In the genomic region with DNA sequence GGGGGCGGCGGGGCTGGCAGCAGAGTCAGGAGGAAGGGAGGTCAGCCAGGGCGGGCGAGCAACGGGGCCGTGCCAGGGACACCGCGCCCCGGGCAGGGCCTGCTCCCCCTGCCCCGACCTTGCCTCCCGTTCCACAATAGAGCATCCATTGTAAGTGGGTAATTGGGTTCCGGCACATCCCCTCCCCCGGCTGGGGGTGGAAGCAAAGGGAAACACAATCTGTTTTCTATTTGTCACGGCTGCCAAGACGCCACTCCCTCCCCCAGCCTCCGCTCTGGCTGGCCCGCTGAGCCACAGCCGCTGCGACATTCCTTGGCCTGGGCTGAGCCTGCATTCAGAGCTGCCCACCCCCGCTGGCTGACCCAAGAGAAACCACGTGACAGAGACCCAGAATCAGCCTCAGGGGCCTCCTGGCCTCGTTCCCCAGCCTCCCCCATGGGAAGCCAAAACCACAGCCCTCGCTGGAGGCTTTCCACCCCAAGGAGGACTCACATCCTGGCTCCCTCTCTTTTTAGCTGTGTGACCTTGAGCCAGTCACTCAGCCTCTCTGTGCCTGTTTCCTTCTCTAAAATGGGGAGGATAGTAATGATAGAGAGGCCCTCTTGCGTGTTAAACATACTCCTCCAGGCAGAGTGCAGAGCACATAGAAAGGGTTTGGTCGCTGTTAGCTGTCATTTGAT, we compare ENCODE assay signal across 8 cellular contexts.
DNase-seq lines count a peak whose midpoint lies in the region; ATAC-seq and TF ChIP-seq lines count a peak whose summit lies in the region.

No MANE protein-coding gene starts in this region.

- H3K36me3 ChIP-seq in BJ (ENCODE audit: control insufficient read depth, insufficient read depth, low read length) (no peaks in the 10 kb centered on the region), HCT116 (ENCODE audit: control insufficient read depth in 1 of 2, insufficient read depth in 2 of 2, low read length in 2 of 2) (no peaks in the 10 kb centered on the region), trophoblast cell (ENCODE audit: control insufficient read depth in 1 of 2, insufficient read depth in 2 of 2, low read length in 2 of 2) (no peaks in the 10 kb centered on the region)

- H3K27me3 ChIP-seq in BJ (ENCODE audit: control insufficient read depth, insufficient read depth, low read length) (no peaks in the 10 kb centered on the region), HCT116 (ENCODE audit: insufficient read depth, low read length) (no peaks in the 10 kb centered on the region), trophoblast cell (ENCODE audit: insufficient read depth, low read length) (peaks cover 2% of the 10 kb centered on the region)

- H3K9me3 Mint-ChIP-seq in immature natural killer cell: no peaks in the 10 kb centered on the region

- no peak overlapping the region for H4K12ac ChIP-seq in trophoblast cell (ENCODE audit: low read depth, low read length)

- peak overlapping the region; percentile 46 for H4K8ac ChIP-seq in trophoblast cell (ENCODE audit: low read depth, low read length)

- peaks cover 3 to 8% of the 10 kb centered on the region in 2 donors for H3K4me1 Mint-ChIP-seq in immature natural killer cell

- H3K4ac ChIP-seq in trophoblast cell (ENCODE audit: low read depth, low read length): no peak overlapping the region

- no peaks in the 10 kb centered on the region for H3K9me2 ChIP-seq in HCT116 (ENCODE audit: insufficient read depth)

- TF ChIP-seq CTCF in BJ (IDR thresholded peaks at IDR 0.05; ENCODE audit: insufficient read depth, low read depth, low read length): no peak
- TF ChIP-seq CTCF in HCT116 (IDR thresholded peaks at IDR 0.05 in 2 of 3, conservative IDR thresholded peaks at IDR 0.05 in 1 of 3; ENCODE audit: borderline replicate concordance in 1 of 3, insufficient read depth in 1 of 3, low read depth in 2 of 3, low read length in 2 of 3): no peak

- DNase-seq in BJ (ENCODE audit: low read depth) (peak; percentile 83), HCT116 (ENCODE audit: low read depth, low spot score) (peak; percentile 67), NCI-H526 (lab: John Stamatoyannopoulos, UW) (peak; percentile 37 to 74), left cardiac atrium (peak; percentile 96), trophoblast cell (peak; percentile 77 to 80), immature natural killer cell (no peak), cortex of kidney (lab: John Stamatoyannopoulos, UW) (no peak)

- TF ChIP-seq POLR2A in HCT116 (IDR thresholded peaks at IDR 0.05; ENCODE audit: borderline replicate concordance, extremely low read depth, insufficient read depth, insufficient read length): peak; percentile 14

- H2AK5ac ChIP-seq in trophoblast cell (ENCODE audit: low read length): no peak overlapping the region

- H3K4me3 ChIP-seq in BJ (ENCODE audit: low read depth, low read length) (no peak overlapping the region), HCT116 (replicated peaks in 1 of 2; ENCODE audit: low read depth in 1 of 2, low read length in 2 of 2) (peak overlapping the region; percentile 30 to 51), trophoblast cell (ENCODE audit: low read depth, low read length) (no peak overlapping the region)

- H2AFZ ChIP-seq in HCT116 (ENCODE audit: low read depth, low read length, poor library complexity, severe bottlenecking): peak overlapping the region; percentile 29
- H2AFZ ChIP-seq in trophoblast cell (ENCODE audit: insufficient read depth, low read length, poor library complexity): peak overlapping the region; percentile 37

- H4K20me1 ChIP-seq in HCT116 (ENCODE audit: insufficient read depth): no peaks in the 10 kb centered on the region

- peak overlapping the region in 1 of 5 donors; percentile 46 for H3K4me3 Mint-ChIP-seq in immature natural killer cell

- no peaks in the 10 kb centered on the region for H3K79me2 ChIP-seq in HCT116 (ENCODE audit: insufficient read depth, low read length)
- no peaks in the 10 kb centered on the region for H3K79me2 ChIP-seq in trophoblast cell (ENCODE audit: control insufficient read depth, insufficient read depth, low read length, poor library complexity)

- H3K14ac ChIP-seq in trophoblast cell (ENCODE audit: low read length): no peak overlapping the region

- no peak overlapping the region for H3K27ac Mint-ChIP-seq in immature natural killer cell

- RAD21 ChIA-PET in HCT116 (lab: Charles Lee; ENCODE audit: low non-redundant PET in 1 of 2, low total read pairs in 2 of 2, uncharacterized antibody in 2 of 2, unreplicated experiment in 2 of 2): no interaction called here

- no peak for TF ChIP-seq RAD21 in HCT116 (IDR thresholded peaks at IDR 0.05; ENCODE audit: low read depth)

- H2BK5ac ChIP-seq in trophoblast cell (ENCODE audit: low read depth, low read length, poor library complexity): no peak overlapping the region

- H3K27me3 Mint-ChIP-seq in immature natural killer cell (ENCODE audit: low read depth in 3 of 3): peaks cover 12 to 14% (median 13%) of the 10 kb centered on the region in 3 donors

- no peaks in the 10 kb centered on the region for H3K36me3 Mint-ChIP-seq in immature natural killer cell

- POLR2A ChIA-PET in BJ (lab: Charles Lee) (interaction anchor here (0.6 to 1.0 kb wide), 2 partner anchors 37 to 179 kb away, joined by 3 to 5 read pairs; partner anchors contain the start of gene NCOR2), HCT116 (lab: Charles Lee) (no interaction called here)

- peaks cover 3% of the 10 kb centered on the region for H3K79me1 ChIP-seq in trophoblast cell (ENCODE audit: low read length)

- intact Hi-C loops in HCT116 (cut with micrococcal nuclease) (loop anchor here (2.0 to 10.0 kb wide), 2 partner anchors 179 to 231 kb away; partner anchors contain the start of gene NCOR2), left cardiac atrium (cut with DNase I) (loop anchor here (5.0 to 10.0 kb wide), 2 partner anchors 61 to 179 kb away; partner anchors contain the start of gene NCOR2 (in 1 of the 2))

- peak overlapping the region; percentile 19 for H2BK120ac ChIP-seq in trophoblast cell (ENCODE audit: insufficient read depth, low read length, poor library complexity)

- H2BK12ac ChIP-seq in trophoblast cell (ENCODE audit: low read length): peak overlapping the region; percentile 55

- CTCF ChIA-PET in BJ (lab: Yijun Ruan, JAX): interaction anchor here (1.0 to 1.5 kb wide), 2 partner anchors 11 to 18 kb away, joined by 3 read pairs; no protein-coding TSS in a partner anchor
- CTCF ChIA-PET in HCT116 (lab: Charles Lee): interaction anchor here (1.1 kb wide), 1 partner anchor 21 kb away, joined by 3 read pairs; no protein-coding TSS in a partner anchor

- peak overlapping the region; percentile 76 for H3K4me2 ChIP-seq in HCT116 (ENCODE audit: low read length)
- peak overlapping the region; percentile 40 for H3K4me2 ChIP-seq in trophoblast cell (ENCODE audit: low read length)

- H3K9ac ChIP-seq in HCT116 (ENCODE audit: low read length) (peak overlapping the region; percentile 51), trophoblast cell (ENCODE audit: low read length) (no peak overlapping the region)

- peak; percentile 79 for ATAC-seq in HCT116
- peak; percentile 96 to 97 for ATAC-seq in left cardiac atrium

- H3K27ac ChIP-seq in HCT116 (ENCODE audit: low read depth, low read length) (peak overlapping the region; percentile 63), angular gyrus (ENCODE audit: low read depth, low read length) (peak overlapping the region; percentile 91), trophoblast cell (ENCODE audit: low read depth, low read length) (peak overlapping the region; percentile 31)

- no CpG with 5 or more reads among the region's 25 CpGs for WGBS in trophoblast cell (ENCODE audit: extremely low coverage, insufficient coverage, insufficient read length)

- TSS peak; percentile 39 for BruUV-seq in HCT116 (replicated peaks; lab: Mats Ljungman, UMichigan)

- no peak overlapping the region for H3K18ac ChIP-seq in trophoblast cell (ENCODE audit: low read length)

- H3K23ac ChIP-seq in trophoblast cell (ENCODE audit: low read length): no peak overlapping the region

- peak overlapping the region; percentile 45 for H4K91ac ChIP-seq in trophoblast cell (ENCODE audit: low read depth, low read length)

- H3K4me1 ChIP-seq in HCT116 (ENCODE audit: control insufficient read depth in 1 of 2, insufficient read depth in 2 of 2, low read length in 2 of 2) (peaks cover 30 to 45% of the 10 kb centered on the region in 2 experiments), trophoblast cell (ENCODE audit: control insufficient read depth in 1 of 2, insufficient read depth in 2 of 2, low read length in 2 of 2) (peaks cover 7 to 9% of the 10 kb centered on the region in 2 experiments)

- H3K9me3 ChIP-seq in HCT116 (ENCODE audit: control insufficient read depth in 1 of 2, insufficient read depth in 1 of 2, low read depth in 1 of 2, low read length in 2 of 2): no peaks in the 10 kb centered on the region
- peaks cover 2% of the 10 kb centered on the region for H3K9me3 ChIP-seq in trophoblast cell (ENCODE audit: insufficient read depth, low read depth, low read length)

TF ChIP-seq in HCT116, 20 proteins besides CTCF, POLR2A, EP300 and RAD21:
- TF ChIP-seq POLR2AphosphoS5 (IDR thresholded peaks at IDR 0.05; ENCODE audit: low read depth, low read length) (peak; percentile 48; the same call in 1 of the 2 replicates), TCF7L2 (IDR thresholded peaks at IDR 0.05; ENCODE audit: borderline replicate concordance, extremely low read depth, insufficient read depth, insufficient read length) (peak; percentile 19)
- TF ChIP-seq, protein P1, sequence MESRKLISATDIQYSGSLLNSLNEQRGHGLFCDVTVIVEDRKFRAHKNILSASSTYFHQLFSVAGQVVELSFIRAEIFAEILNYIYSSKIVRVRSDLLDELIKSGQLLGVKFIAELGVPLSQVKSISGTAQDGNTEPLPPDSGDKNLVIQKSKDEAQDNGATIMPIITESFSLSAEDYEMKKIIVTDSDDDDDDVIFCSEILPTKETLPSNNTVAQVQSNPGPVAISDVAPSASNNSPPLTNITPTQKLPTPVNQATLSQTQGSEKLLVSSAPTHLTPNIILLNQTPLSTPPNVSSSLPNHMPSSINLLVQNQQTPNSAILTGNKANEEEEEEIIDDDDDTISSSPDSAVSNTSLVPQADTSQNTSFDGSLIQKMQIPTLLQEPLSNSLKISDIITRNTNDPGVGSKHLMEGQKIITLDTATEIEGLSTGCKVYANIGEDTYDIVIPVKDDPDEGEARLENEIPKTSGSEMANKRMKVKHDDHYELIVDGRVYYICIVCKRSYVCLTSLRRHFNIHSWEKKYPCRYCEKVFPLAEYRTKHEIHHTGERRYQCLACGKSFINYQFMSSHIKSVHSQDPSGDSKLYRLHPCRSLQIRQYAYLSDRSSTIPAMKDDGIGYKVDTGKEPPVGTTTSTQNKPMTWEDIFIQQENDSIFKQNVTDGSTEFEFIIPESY (IDR thresholded peaks at IDR 0.05; ENCODE audit: extremely low read depth, insufficient replicate concordance, low read length): no peak
TF ChIP-seq in HCT116: peak in this region for 2.

Comparison
In these comparisons a context has a peak if more than half of its experiments do, and no peak if none do; other contexts are left out.
1. DNase-seq: peak in BJ (single experiment), HCT116 (single experiment), NCI-H526 (2 of 2), left cardiac atrium (single experiment) and trophoblast cell (2 of 2); none in immature natural killer cell (0 of 3) and cortex of kidney (single experiment).
2. H3K4me3 ChIP-seq: peak in HCT116 (2 of 2); none in BJ (single experiment) and trophoblast cell (single experiment).
3. H3K27ac ChIP-seq: peak in every context shown above with its lines; median percentile 91 in angular gyrus; 63 in HCT116; 31 in trophoblast cell.